In the genomic region with DNA sequence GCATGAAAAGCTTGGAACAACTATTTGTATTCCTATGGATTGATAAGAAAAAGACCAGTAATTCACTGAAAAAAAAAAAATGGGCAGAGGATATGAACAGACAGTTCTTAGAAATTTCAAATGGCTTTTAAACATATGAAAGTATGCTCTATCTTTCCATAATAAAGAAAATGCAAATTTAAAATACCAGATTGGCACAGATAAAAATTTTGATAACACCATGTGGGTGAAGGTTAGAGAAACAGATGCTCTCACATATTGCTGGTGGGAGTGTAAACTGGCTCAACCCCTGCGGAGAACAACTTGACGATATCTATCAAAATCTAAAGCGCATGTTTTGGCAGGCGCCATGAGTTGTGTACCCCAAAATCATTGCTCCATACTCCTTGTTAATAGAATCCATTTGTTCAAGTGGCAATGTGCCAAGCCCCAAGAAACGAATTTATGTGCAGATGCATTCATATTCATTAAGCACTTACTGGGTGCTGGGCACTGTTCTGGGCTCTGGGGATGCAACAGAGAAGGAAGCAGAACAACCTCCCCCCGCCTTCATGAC, we compare ENCODE assay signal across 35 cellular contexts.
"Had no signal": no experiment of that assay in that cellular context is flagged by ENCODE, and none has a peak within 500 bp of the region (broad histone marks: within the 10 kb centered on the region; RNA-seq: fewer than 3 reads in every experiment).

No MANE protein-coding gene starts in this region.

- H3K36me3 ChIP-seq: brain microvascular endothelial cell, MG63, SJCRH30 had no signal

- H3K4me3 ChIP-seq: MG63, SJCRH30 had no signal

- H3K36me3 Mint-ChIP-seq: activated CD4-positive, alpha-beta memory T cell treated with anti-CD3 and anti-CD28 coated beads for 36 hours; activated naive CD4-positive, alpha-beta T cell treated with anti-CD3 and anti-CD28 coated beads, Interleukin-2, amount 10 ng/mL, durations not matched to agents 7 days and 5 days had no signal

- ATAC-seq: activated naive CD8-positive, alpha-beta T cell treated with anti-CD3 and anti-CD28 coated beads, Interleukin-2, amount 50 U/mL, for 24 hours; activated T-cell treated with anti-CD3 and anti-CD28 coated beads, Interleukin-2, amount 50 U/mL, for 4 hours; Panc1 had no signal

- H3K27me3 ChIP-seq: brain microvascular endothelial cell, MG63, SJCRH30 had no signal

- H3K27me3 Mint-ChIP-seq: activated CD4-positive, alpha-beta memory T cell treated with anti-CD3 and anti-CD28 coated beads for 36 hours; activated naive CD8-positive, alpha-beta T cell; activated naive CD8-positive, alpha-beta T cell treated with anti-CD3 and anti-CD28 coated beads, Interleukin-2, amount 50 U/mL, for 24 hours had no signal

- DNase-seq: activated B cell treated with CpG ODN at 0.5 μM for 24 hours; activated CD4-positive, alpha-beta memory T cell treated with anti-CD3 and anti-CD28 coated beads for 36 hours; activated CD4-positive, alpha-beta T cell treated with anti-CD3 and anti-CD28 coated beads for 4 hours; activated CD4-positive, alpha-beta T cell treated with anti-CD3 and anti-CD28 coated beads, Interleukin-2, amount 50 U/mL, for 1 hour; activated CD4-positive, CD25-positive, alpha-beta regulatory T cell treated with anti-CD3 and anti-CD28 coated beads, Interleukin-2, amount 50 U/mL, for 72 hours; activated CD8-positive, alpha-beta memory T cell treated with anti-CD3 and anti-CD28 coated beads, Interleukin-2, amount 50 U/mL, for 4 hours; activated effector memory CD4-positive, alpha-beta T cell treated with Interleukin-2 at 50 U/mL for 16 hours; activated naive CD4-positive, alpha-beta T cell treated with anti-CD3 and anti-CD28 coated beads, Interleukin-2, amount 10 ng/mL, durations not matched to agents 7 days and 5 days; activated naive CD8-positive, alpha-beta T cell treated with anti-CD3 and anti-CD28 coated beads, Interleukin-2, amount 50 U/mL, for 24 hours; activated T-cell treated with anti-CD3 and anti-CD28 coated beads for 4 hours; activated T-cell treated with anti-CD3 and anti-CD28 coated beads, Interleukin-2, amount 50 U/mL, for 4 hours; aorta; brain microvascular endothelial cell; central memory CD4-positive, alpha-beta T cell; Kasumi-1; MG63; NCI-H1048; NCI-H1105 treated with DMSO at 0.1 percent for 48 hours; NCI-H1436; NCI-H187; NCI-H2029 treated with DMSO at 0.1 percent for 48 hours; NCI-H2107; NCI-H226; NCI-H446 treated with DMSO at 0.1 percent for 48 hours; NCI-H524; NCI-H69; SHP77; SJCRH30; SW 1271; T-helper 1 cell; T-helper 2 cell; T-helper 9 cell had no signal

- H3K9me3 ChIP-seq: MG63, SJCRH30 had no signal

- H3K27ac Mint-ChIP-seq: activated B cell treated with CpG ODN at 0.5 μM for 24 hours; activated CD4-positive, alpha-beta memory T cell treated with anti-CD3 and anti-CD28 coated beads for 36 hours; activated naive CD4-positive, alpha-beta T cell treated with anti-CD3 and anti-CD28 coated beads, Interleukin-2, amount 10 ng/mL, durations not matched to agents 7 days and 5 days; activated naive CD8-positive, alpha-beta T cell; activated naive CD8-positive, alpha-beta T cell treated with anti-CD3 and anti-CD28 coated beads, Interleukin-2, amount 50 U/mL, for 24 hours; activated T-helper 1 cell treated with anti-CD3 and anti-CD28 coated beads, Interleukin-12 subunit alpha, Interleukin-12 subunit beta, Interleukin-2, Interleukin-4 antibody, amounts not matched to agents 30 ng/mL and 10 ng/mL and 1 ng/mL, durations not matched to agents 14 hours and 24 hours and 36 hours had no signal

- H3K4me3 Mint-ChIP-seq: activated B cell treated with CpG ODN at 0.5 μM for 24 hours; activated CD4-positive, alpha-beta memory T cell treated with anti-CD3 and anti-CD28 coated beads for 36 hours; activated naive CD4-positive, alpha-beta T cell treated with anti-CD3 and anti-CD28 coated beads, Interleukin-2, amount 10 ng/mL, durations not matched to agents 7 days and 5 days; activated naive CD8-positive, alpha-beta T cell; activated naive CD8-positive, alpha-beta T cell treated with anti-CD3 and anti-CD28 coated beads, Interleukin-2, amount 50 U/mL, for 24 hours; activated T-cell treated with anti-CD3 and anti-CD28 coated beads, Interleukin-2, amount 50 U/mL, for 4 hours; activated T-helper 1 cell treated with anti-CD3 and anti-CD28 coated beads, Interleukin-12 subunit alpha, Interleukin-12 subunit beta, Interleukin-2, Interleukin-4 antibody, amounts not matched to agents 30 ng/mL and 10 ng/mL and 1 ng/mL, durations not matched to agents 14 hours and 24 hours and 36 hours had no signal

- H3K9me3 Mint-ChIP-seq: activated B cell treated with CpG ODN at 0.5 μM for 24 hours; activated CD4-positive, alpha-beta memory T cell treated with anti-CD3 and anti-CD28 coated beads for 36 hours; activated naive CD4-positive, alpha-beta T cell treated with anti-CD3 and anti-CD28 coated beads, Interleukin-2, amount 10 ng/mL, durations not matched to agents 7 days and 5 days; activated naive CD8-positive, alpha-beta T cell treated with anti-CD3 and anti-CD28 coated beads, Interleukin-2, amount 50 U/mL, for 24 hours; activated T-cell treated with anti-CD3 and anti-CD28 coated beads, Interleukin-2, amount 50 U/mL, for 4 hours; activated T-helper 1 cell treated with anti-CD3 and anti-CD28 coated beads, Interleukin-12 subunit alpha, Interleukin-12 subunit beta, Interleukin-2, Interleukin-4 antibody, amounts not matched to agents 30 ng/mL and 10 ng/mL and 1 ng/mL, durations not matched to agents 14 hours and 24 hours and 36 hours had no signal
